23 cellular contexts compared by ENCODE assay signal in genomic region chr7:129262333-129262732, GRCh38. TPM values are rescaled to one million over a fixed set of nuclear protein-coding genes. Genes with fewer than 3 reads are reported as not detected.
DNase-seq lines count a peak whose midpoint lies in the region; ATAC-seq and TF ChIP-seq lines count a peak whose summit lies in the region.
"Had no signal": no experiment of that assay in that cellular context is flagged by ENCODE, and none has a peak within 500 bp of the region (broad histone marks: within the 10 kb centered on the region; RNA-seq: fewer than 3 reads in every experiment).

No MANE protein-coding gene starts in this region.

- TF ChIP-seq POLR2A in upper lobe of left lung (IDR thresholded peaks at IDR 0.05): no peak

- CTCF ChIA-PET in RWPE1 (lab: Yijun Ruan, JAX): no interaction called here

- H3K9ac ChIP-seq in fibroblast of lung (ENCODE audit: insufficient read depth, low read length): no peak overlapping the region

- H3K27ac Mint-ChIP-seq in stimulated activated naive CD8-positive, alpha-beta T cell treated with anti-CD3 and anti-CD28 coated beads, Interleukin-15, amount 100 ng/mL, for 72 hours: peak overlapping the region in 1 of 2 donors; percentile 4
- H3K27ac Mint-ChIP-seq: CD4-positive, CD25-positive, alpha-beta regulatory T cell; stimulated activated naive B cell treated with anti-CD40 and anti-IgM and Interleukin-4, amounts not matched to agents 10 μg/mL and 1 μg/mL and 100 μg/mL, for 72 hours had no signal

- H3K4me1 ChIP-seq in SJSA1 (replicated peaks): peaks cover 38% of the 10 kb centered on the region
- H3K4me1 ChIP-seq in fibroblast of lung (ENCODE audit: control insufficient read depth, extremely low read depth, insufficient read depth, low read length): no peaks in the 10 kb centered on the region
- H3K4me1 ChIP-seq in upper lobe of left lung: no peaks in the 10 kb centered on the region
- H3K4me1 ChIP-seq: left ventricle myocardium inferior had no signal

- peak overlapping the region; percentile 6 to 64 for H3K4me3 Mint-ChIP-seq in stimulated activated naive CD8-positive, alpha-beta T cell treated with anti-CD3 and anti-CD28 coated beads, Interleukin-15, amount 100 ng/mL, for 72 hours
- H3K4me3 Mint-ChIP-seq: CD4-positive, CD25-positive, alpha-beta regulatory T cell; stimulated activated naive B cell treated with anti-CD40 and anti-IgM and Interleukin-4, amounts not matched to agents 10 μg/mL and 1 μg/mL and 100 μg/mL, for 72 hours had no signal

- no peak overlapping the region for H2AFZ ChIP-seq in fibroblast of lung (ENCODE audit: low read length)

- TF ChIP-seq CTCF in fibroblast of lung (conservative IDR thresholded peaks at IDR 0.05 in 1 of 2, IDR thresholded peaks at IDR 0.05 in 1 of 2; ENCODE audit: low read depth in 1 of 2, low read length in 2 of 2): no peak
- TF ChIP-seq CTCF in upper lobe of left lung (IDR thresholded peaks at IDR 0.05): no peak
- TF ChIP-seq CTCF in RWPE1 (conservative IDR thresholded peaks at IDR 0.05; ENCODE audit: low read depth): no peak

- H3K9me3 Mint-ChIP-seq in stimulated activated naive CD8-positive, alpha-beta T cell treated with anti-CD3 and anti-CD28 coated beads, Interleukin-15, amount 100 ng/mL, for 72 hours: no peaks in the 10 kb centered on the region
- H3K9me3 Mint-ChIP-seq: CD4-positive, CD25-positive, alpha-beta regulatory T cell; stimulated activated naive B cell treated with anti-CD40 and anti-IgM and Interleukin-4, amounts not matched to agents 10 μg/mL and 1 μg/mL and 100 μg/mL, for 72 hours had no signal

- no peak for TF ChIP-seq EP300 in upper lobe of left lung (IDR thresholded peaks at IDR 0.05)

- peaks cover 23% of the 10 kb centered on the region for H3K4me1 Mint-ChIP-seq in stimulated activated naive CD8-positive, alpha-beta T cell treated with anti-CD3 and anti-CD28 coated beads, Interleukin-15, amount 100 ng/mL, for 72 hours

- H3K4me3 ChIP-seq in SJSA1 (no peak overlapping the region), fibroblast of lung (replicated peaks in 1 of 4; ENCODE audit: control extremely low read depth in 1 of 4, insufficient read depth in 1 of 4, low read depth in 3 of 4, low read length in 4 of 4) (no peak overlapping the region), upper lobe of left lung (no peak overlapping the region)
- H3K4me3 ChIP-seq: left ventricle myocardium inferior had no signal

- H3K36me3 ChIP-seq in SJSA1 (no peaks in the 10 kb centered on the region), fibroblast of lung (ENCODE audit: control insufficient read depth, insufficient read depth, low read length) (no peaks in the 10 kb centered on the region), upper lobe of left lung (no peaks in the 10 kb centered on the region)
- H3K36me3 ChIP-seq: left ventricle myocardium inferior had no signal

- H3K79me2 ChIP-seq in fibroblast of lung (ENCODE audit: control insufficient read depth, insufficient read depth, low read length): no peaks in the 10 kb centered on the region

- H3K4me2 ChIP-seq in fibroblast of lung (ENCODE audit: extremely low read depth, insufficient read depth, low read length): no peak overlapping the region

- no peak overlapping the region for H3K27ac ChIP-seq in SJSA1
- no peak overlapping the region for H3K27ac ChIP-seq in fibroblast of lung (ENCODE audit: insufficient read depth, low read length)
- no peak overlapping the region for H3K27ac ChIP-seq in upper lobe of left lung
- H3K27ac ChIP-seq in RWPE1: no peak overlapping the region
- H3K27ac ChIP-seq: left ventricle myocardium inferior had no signal

- H3K27me3 Mint-ChIP-seq in stimulated activated naive CD8-positive, alpha-beta T cell treated with anti-CD3 and anti-CD28 coated beads, Interleukin-15, amount 100 ng/mL, for 72 hours: no peaks in the 10 kb centered on the region
- H3K27me3 Mint-ChIP-seq: CD4-positive, CD25-positive, alpha-beta regulatory T cell; stimulated activated naive B cell treated with anti-CD40 and anti-IgM and Interleukin-4, amounts not matched to agents 10 μg/mL and 1 μg/mL and 100 μg/mL, for 72 hours had no signal

- DNase-seq in stimulated activated naive CD8-positive, alpha-beta T cell treated with anti-CD3 and anti-CD28 coated beads, Interleukin-15, amount 100 ng/mL, for 72 hours: peak in 1 of 2 donors; percentile 29
- no peak for DNase-seq in stimulated activated naive CD8-positive, alpha-beta T cell treated with anti-CD3 and anti-CD28 coated beads, Interleukin-15, Interleukin-2, amounts not matched to agents 100 U/mL and 50 U/mL, for 24 hours
- peak; percentile 72 to 75 for DNase-seq in SJSA1 (ENCODE audit: low read depth in 1 of 2, low spot score in 2 of 2)
- DNase-seq in fibroblast of lung (ENCODE audit: low read depth in 2 of 2): peak; percentile 15 to 49
- no peak for DNase-seq in upper lobe of left lung
- DNase-seq in RWPE1 (ENCODE audit: low spot score): no peak
- no peak for DNase-seq in retina
- DNase-seq: activated CD8-positive, alpha-beta memory T cell treated with anti-CD3 and anti-CD28 coated beads, Interleukin-2, amount 50 U/mL, for 48 hours; cortex of kidney; DMS153; GOT3; left ventricle myocardium inferior; NCI-H1930; NCI-H524 treated with DMSO at 0.1 percent for 48 hours; occipital lobe; right cardiac atrium; SIG-M5; stimulated activated CD4-positive, alpha-beta T cell treated with anti-CD3 and anti-CD28 coated beads, Interleukin-15, amount 100 ng/mL, for 24 hours; stimulated activated naive B cell treated with anti-CD40 and anti-IgM and Interleukin-4, amounts not matched to agents 10 μg/mL and 1 μg/mL and 100 μg/mL, for 72 hours; trophoblast cell had no signal

- POLR2A ChIA-PET in RWPE1 (lab: Yijun Ruan, JAX; ENCODE audit: low non-redundant PET): no interaction called here

- 57 to 74% methylated on average over 2 of the region's 2 CpGs for WGBS in upper lobe of left lung, 2 donors

- no peaks in the 10 kb centered on the region for H4K20me1 ChIP-seq in fibroblast of lung (ENCODE audit: control insufficient read depth, extremely low read depth, insufficient read depth, low read length)

- ATAC-seq in stimulated activated naive CD8-positive, alpha-beta T cell treated with anti-CD3 and anti-CD28 coated beads, Interleukin-15, amount 100 ng/mL, for 72 hours: peak; percentile 52
- no peak for ATAC-seq in stimulated activated naive CD8-positive, alpha-beta T cell treated with anti-CD3 and anti-CD28 coated beads, Interleukin-15, Interleukin-2, amounts not matched to agents 100 U/mL and 50 U/mL, for 24 hours
- ATAC-seq in upper lobe of left lung (ENCODE audit: low FRiP score in 2 of 2) (no peak), GM21825 (IDR thresholded peaks at IDR 0.05; ENCODE audit: unreplicated experiment) (no peak)
- ATAC-seq: HepG2; right cardiac atrium; stimulated activated naive B cell treated with anti-CD40 and anti-IgM and Interleukin-4, amounts not matched to agents 10 μg/mL and 1 μg/mL and 100 μg/mL, for 72 hours had no signal

- H3K27me3 ChIP-seq in SJSA1 (replicated peaks): no peaks in the 10 kb centered on the region
- no peaks in the 10 kb centered on the region for H3K27me3 ChIP-seq in fibroblast of lung (ENCODE audit: control insufficient read depth, insufficient read depth, low read length)
- H3K27me3 ChIP-seq in upper lobe of left lung: no peaks in the 10 kb centered on the region

- H3K9me3 ChIP-seq in SJSA1 (replicated peaks): no peaks in the 10 kb centered on the region
- H3K9me3 ChIP-seq in fibroblast of lung (ENCODE audit: control insufficient read depth, insufficient read depth, low read depth, low read length): no peaks in the 10 kb centered on the region
- H3K9me3 ChIP-seq in upper lobe of left lung: no peaks in the 10 kb centered on the region
- H3K9me3 ChIP-seq: left ventricle myocardium inferior had no signal

RNA-seq across cellular contexts. Expression of gene AHCYL2, which starts 37.5 kb away (rescaled TPM):
- 6.6 and 10.3 TPM in 2 replicates for total RNA-seq in SJSA1 (2014; rRNA removed; shearing (Covaris generic))
- total RNA-seq in fibroblast of lung (7.4 and 11.9 TPM in 2 replicates), upper lobe of left lung (100 to 1,000 TPM in 4 of 6 donors, 10 to 100 TPM in 2; 41.9 to 197 (median 110) TPM)
- 8.7 and 10.4 TPM in 2 replicates for polyA plus RNA-seq in fibroblast of lung
- 5.0 and 5.2 TPM in 2 replicates for polyA plus RNA-seq in fibroblast of lung (2012)
- polyA minus RNA-seq in fibroblast of lung (ENCODE audit: low replicate concordance): 1.1 and 7.2 TPM in 2 replicates

Comparison
In these comparisons a context has a peak if more than half of its experiments do, and no peak if none do; other contexts are left out.
1. DNase-seq: peak in SJSA1 (2 of 2) and fibroblast of lung (2 of 2); none in stimulated activated naive CD8-positive, alpha-beta T cell treated with anti-CD3 and anti-CD28 coated beads, Interleukin-15, Interleukin-2, amounts not matched to agents 100 U/mL and 50 U/mL, for 24 hours (single experiment), upper lobe of left lung (0 of 2), RWPE1 (single experiment) and retina (single experiment).